ENCODE assay signal across 8 cellular contexts in the genomic region with DNA sequence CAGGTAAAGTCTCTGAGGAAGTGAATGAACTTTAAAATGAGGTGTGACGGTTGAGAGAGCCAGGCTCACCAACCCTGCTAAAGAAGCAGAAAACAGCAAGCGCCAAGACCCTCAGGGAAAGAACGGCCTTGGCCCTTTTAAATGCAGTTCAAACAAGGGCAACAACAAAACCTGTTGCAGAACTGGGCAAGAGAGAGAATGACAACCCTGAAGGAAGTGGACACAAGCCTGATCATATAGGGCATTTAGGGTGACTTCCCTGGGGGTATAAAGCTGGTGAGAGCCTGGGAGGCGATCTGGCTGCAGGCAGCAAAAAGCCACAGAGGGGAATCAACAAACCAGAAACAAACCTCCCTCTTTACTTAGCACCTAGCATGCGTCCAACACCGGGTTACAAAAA. TPM values are rescaled to one million over a fixed set of nuclear protein-coding genes. Genes with fewer than 3 reads are reported as not detected.
DNase-seq lines count a peak whose midpoint lies in the region; ATAC-seq and TF ChIP-seq lines count a peak whose summit lies in the region.

No MANE protein-coding gene starts in this region.

- no peaks in the 10 kb centered on the region for H3K36me3 ChIP-seq in CD4-positive, CD25-positive, alpha-beta regulatory T cell (ENCODE audit: control insufficient read depth, insufficient read depth, low read length)
- no peaks in the 10 kb centered on the region for H3K36me3 ChIP-seq in OCI-LY3 (replicated peaks; ENCODE audit: low read depth, low read length)
- no peaks in the 10 kb centered on the region for H3K36me3 ChIP-seq in adrenal gland (replicated peaks in 1 of 2)

- H3K9ac ChIP-seq in OCI-LY3 (ENCODE audit: low read length), result peak overlapping the region; percentile 87

- 80 to 84% (median 82%) methylated on average over 6 of the region's 6 CpGs for WGBS in adrenal gland, 4 donors

- intact Hi-C loops in adrenal gland (cut with DNase I), result no loop called here

- H3K27ac Mint-ChIP-seq in CD4-positive, CD25-positive, alpha-beta regulatory T cell, result peak overlapping the region; percentile 79 to 91 (median 82)
- no peak overlapping the region for H3K27ac Mint-ChIP-seq in endothelial cell (ENCODE audit: unreplicated experiment)
- peak overlapping the region; percentile 96 for H3K27ac Mint-ChIP-seq in osteocyte (ENCODE audit: unreplicated experiment)

- peak overlapping the region; percentile 91 for H3K4me3 ChIP-seq in CD4-positive, CD25-positive, alpha-beta regulatory T cell (ENCODE audit: low read depth, low read length)
- H3K4me3 ChIP-seq in OCI-LY3 (ENCODE audit: low read length) (peak overlapping the region; percentile 95), adrenal gland (peak overlapping the region in 2 of 4 donors; percentile 68)

- no peaks in the 10 kb centered on the region for H3K9me3 ChIP-seq in CD4-positive, CD25-positive, alpha-beta regulatory T cell (ENCODE audit: control insufficient read depth in 2 of 2, low read length in 2 of 2)
- H3K9me3 ChIP-seq in OCI-LY3 (ENCODE audit: insufficient read depth, low read length) (no peaks in the 10 kb centered on the region), adrenal gland (replicated peaks in 1 of 3) (no peaks in the 10 kb centered on the region)

- H2AFZ ChIP-seq in OCI-LY3 (ENCODE audit: low read depth, low read length), result peak overlapping the region; percentile 49; the same call in 1 of the 2 replicates

- ATAC-seq in CD4-positive, CD25-positive, alpha-beta regulatory T cell (ENCODE audit: low read depth in 2 of 2), result no peak
- no peak for ATAC-seq in HG02610 (IDR thresholded peaks at IDR 0.05; ENCODE audit: unreplicated experiment)

- H3K4me1 Mint-ChIP-seq in CD4-positive, CD25-positive, alpha-beta regulatory T cell, result peaks cover 14 to 34% (median 18%) of the 10 kb centered on the region in 4 donors
- H3K4me1 Mint-ChIP-seq in endothelial cell (ENCODE audit: unreplicated experiment) (peaks cover 20% of the 10 kb centered on the region), osteocyte (ENCODE audit: unreplicated experiment) (peaks cover 65% of the 10 kb centered on the region)

- peaks cover 0 to 5% (median 1%) of the 10 kb centered on the region in 7 donors for H3K9me3 Mint-ChIP-seq in CD4-positive, CD25-positive, alpha-beta regulatory T cell
- H3K9me3 Mint-ChIP-seq in endothelial cell (ENCODE audit: unreplicated experiment), result no peaks in the 10 kb centered on the region
- H3K9me3 Mint-ChIP-seq in osteocyte (ENCODE audit: unreplicated experiment), result no peaks in the 10 kb centered on the region

- TF ChIP-seq POLR2A in adrenal gland (IDR thresholded peaks at IDR 0.05), result no peak

- H3K4me2 ChIP-seq in OCI-LY3 (ENCODE audit: low read length), result peak overlapping the region; percentile 85

- H3K27ac ChIP-seq in CD4-positive, CD25-positive, alpha-beta regulatory T cell (ENCODE audit: insufficient read depth, low read length, poor library complexity, severe bottlenecking), result no peak overlapping the region
- H3K27ac ChIP-seq in OCI-LY3 (ENCODE audit: low read length) (peak overlapping the region; percentile 87), adrenal gland (peak overlapping the region in 1 of 5 donors; percentile 91)

- peak overlapping the region; percentile 87 to 95 (median 93) for H3K4me3 Mint-ChIP-seq in CD4-positive, CD25-positive, alpha-beta regulatory T cell
- H3K4me3 Mint-ChIP-seq in endothelial cell (ENCODE audit: unreplicated experiment) (peak overlapping the region; percentile 93), osteocyte (ENCODE audit: unreplicated experiment) (peak overlapping the region; percentile 83)

- no peak for TF ChIP-seq CTCF in OCI-LY3 (IDR thresholded peaks at IDR 0.05; ENCODE audit: low read depth, low read length)
- no peak for TF ChIP-seq CTCF in endothelial cell (IDR thresholded peaks at IDR 0.05; ENCODE audit: unreplicated experiment)
- no peak for TF ChIP-seq CTCF in osteocyte (IDR thresholded peaks at IDR 0.05)
- TF ChIP-seq CTCF in adrenal gland (IDR thresholded peaks at IDR 0.05), result no peak

- H3K79me2 ChIP-seq in OCI-LY3 (ENCODE audit: low read length), result peaks cover 30% of the 10 kb centered on the region

- peaks cover 4% of the 10 kb centered on the region for H3K27me3 Mint-ChIP-seq in CD4-positive, CD25-positive, alpha-beta regulatory T cell
- H3K27me3 Mint-ChIP-seq in endothelial cell (ENCODE audit: unreplicated experiment) (peaks cover 6% of the 10 kb centered on the region), osteocyte (ENCODE audit: unreplicated experiment) (no peaks in the 10 kb centered on the region)

- H3K4me1 ChIP-seq in CD4-positive, CD25-positive, alpha-beta regulatory T cell (ENCODE audit: control insufficient read depth, insufficient read depth, low read length, poor library complexity, severe bottlenecking), result peaks cover 8% of the 10 kb centered on the region
- H3K4me1 ChIP-seq in OCI-LY3 (ENCODE audit: low read length) (peaks cover 24% of the 10 kb centered on the region), adrenal gland (replicated peaks in 1 of 2) (peaks cover 14 to 24% of the 10 kb centered on the region in 2 donors)

- peaks cover 10% of the 10 kb centered on the region for H3K36me3 Mint-ChIP-seq in CD4-positive, CD25-positive, alpha-beta regulatory T cell
- no peaks in the 10 kb centered on the region for H3K36me3 Mint-ChIP-seq in endothelial cell (ENCODE audit: low read depth, unreplicated experiment)
- H3K36me3 Mint-ChIP-seq in osteocyte (ENCODE audit: unreplicated experiment), result no peaks in the 10 kb centered on the region

- no peak for DNase-seq in CD4-positive, CD25-positive, alpha-beta regulatory T cell
- DNase-seq in endothelial cell (ENCODE audit: low spot score) (no peak), osteocyte (ENCODE audit: extremely low spot score, unreplicated experiment) (no peak), GM19240 (ENCODE audit: insufficient read length, low spot score) (no peak), NCI-H187 treated with DMSO at 0.1 percent for 48 hours (lab: John Stamatoyannopoulos, UW) (no peak), adrenal gland (no peak)

- H3K27me3 ChIP-seq in CD4-positive, CD25-positive, alpha-beta regulatory T cell (ENCODE audit: control insufficient read depth, insufficient read depth, low read length), result no peaks in the 10 kb centered on the region
- H3K27me3 ChIP-seq in OCI-LY3 (ENCODE audit: low read depth, low read length), result no peaks in the 10 kb centered on the region
- no peaks in the 10 kb centered on the region for H3K27me3 ChIP-seq in adrenal gland

- no peaks in the 10 kb centered on the region for H4K20me1 ChIP-seq in OCI-LY3 (ENCODE audit: insufficient read depth, low read length)

RNA-seq across cellular contexts. Expression of a gene that starts 1.0 kb away (rescaled TPM):
- total RNA-seq in CD4-positive, CD25-positive, alpha-beta regulatory T cell, result 9.3 TPM
- 10 to 100 TPM in 3 of 4 donors, 1 to 10 TPM in 1; 8.3 to 18.2 (median 11.1) TPM for polyA plus RNA-seq in CD4-positive, CD25-positive, alpha-beta regulatory T cell
- total RNA-seq in endothelial cell (ENCODE audit: unreplicated experiment), result 11.6 TPM
- 17.8 and 18.2 TPM in 2 replicates for total RNA-seq in osteocyte
- total RNA-seq in adrenal gland, result 10 to 100 TPM in 7 of 8 donors, 1 to 10 TPM in 1; 8.1 to 29.6 (median 15.6) TPM
- 10 to 100 TPM in 1 of 3 donors, 1 to 10 TPM in 2; 8.8 to 38.1 (median 9.0) TPM for polyA plus RNA-seq in adrenal gland
